ENCODE assay signal across 8 cellular contexts in genomic region chr12:30695327-30696102, GRCh38. TPM values are rescaled to one million over a fixed set of nuclear protein-coding genes. Genes with fewer than 3 reads are reported as not detected.
DNase-seq lines count a peak whose midpoint lies in the region; ATAC-seq and TF ChIP-seq lines count a peak whose summit lies in the region.

Gene IPO8 (minus strand): TSS chr12:30695869. CDS start chr12:30695647, 222 bp downstream.

- peak within 1 kb of the TSS; percentile 14 for H3K27ac ChIP-seq in caudate nucleus (ENCODE audit: low read depth, low read length)

- TF ChIP-seq CTCF in AG09319 (IDR thresholded peaks at IDR 0.05; ENCODE audit: low read depth, low read length) (peak; percentile 28), activated B cell treated with CpG ODN at 0.5 μM for 24 hours (IDR thresholded peaks at IDR 0.05) (no peak)

- in situ Hi-C loops in GM18951 (cut with MboI; ENCODE audit: low sequenced_read_pairs, unreplicated experiment) = no loop called here

- DNase-seq in AG09319 (ENCODE audit: extremely low read depth, low read depth) (peak; percentile 72), NCI-H226 (peak; percentile 92), activated B cell treated with CpG ODN at 0.5 μM for 24 hours (peak; percentile 73), caudate nucleus (lab: John Stamatoyannopoulos, UW) (peak; percentile 21 to 95 (median 86)), immature natural killer cell (peak; percentile 84 to 85 (median 85))
- peak; percentile 74 to 78 for DNase-seq in stimulated activated CD4-positive, alpha-beta T cell treated with anti-CD3 and anti-CD28 coated beads, Interleukin-12 subunit alpha, Interleukin-12 subunit beta, amount 100 ng/mL, for 24 hours (ENCODE audit: low read depth in 2 of 2)

- peaks cover 38% of the 10 kb centered on the region for H3K4me1 Mint-ChIP-seq in activated B cell treated with CpG ODN at 0.5 μM for 24 hours
- H3K4me1 Mint-ChIP-seq in immature natural killer cell = peaks cover 40 to 54% of the 10 kb centered on the region in 2 donors

- peak within 1 kb of the TSS; percentile 98 for H3K4me3 Mint-ChIP-seq in activated B cell treated with CpG ODN at 0.5 μM for 24 hours
- peak within 1 kb of the TSS; percentile 94 to 99 (median 96) for H3K4me3 Mint-ChIP-seq in immature natural killer cell

- H3K27ac Mint-ChIP-seq in activated B cell treated with CpG ODN at 0.5 μM for 24 hours = peak within 1 kb of the TSS; percentile 91
- peak within 1 kb of the TSS; percentile 88 to 97 (median 93) for H3K27ac Mint-ChIP-seq in immature natural killer cell

- no peaks in the 10 kb centered on the region for H3K9me3 Mint-ChIP-seq in activated B cell treated with CpG ODN at 0.5 μM for 24 hours
- H3K9me3 Mint-ChIP-seq in immature natural killer cell = no peaks in the 10 kb centered on the region

- peaks cover 11% of the 10 kb centered on the region for H3K36me3 Mint-ChIP-seq in activated B cell treated with CpG ODN at 0.5 μM for 24 hours (ENCODE audit: low read depth)
- H3K36me3 Mint-ChIP-seq in immature natural killer cell = no peaks in the 10 kb centered on the region

- POLR2A ChIA-PET in activated B cell treated with CpG ODN at 0.5 μM for 24 hours (lab: Charles Lee) = interaction anchor here (0.6 to 2.3 kb wide), 7 partner anchors 25 to 1314 kb away, joined by 3 to 31 read pairs (median 7); partner anchors contain the start of genes CAPRIN2 and ERGIC2

- intact Hi-C loops in activated B cell treated with CpG ODN at 0.5 μM for 24 hours (cut with micrococcal nuclease) = loop anchor here (1.0 to 5.0 kb wide), 4 partner anchors 60 to 1314 kb away; partner anchors contain the start of genes DDX11 and ERGIC2

- CTCF ChIA-PET in activated B cell treated with CpG ODN at 0.5 μM for 24 hours (lab: Charles Lee) = interaction anchor here (2.4 kb wide), 1 partner anchor 59 kb away, joined by 15 read pairs; the partner anchor contains the start of gene CAPRIN2

- H3K27me3 Mint-ChIP-seq in activated B cell treated with CpG ODN at 0.5 μM for 24 hours (no peaks in the 10 kb centered on the region), immature natural killer cell (ENCODE audit: low read depth in 3 of 3) (peaks cover 2 to 11% (median 3%) of the 10 kb centered on the region in 3 donors)

- peak; percentile 79 for ATAC-seq in HG03196 (IDR thresholded peaks at IDR 0.05; ENCODE audit: unreplicated experiment)
- peak; percentile 90 for ATAC-seq in activated B cell treated with CpG ODN at 0.5 μM for 24 hours (ENCODE audit: low read depth)

- TF ChIP-seq POLR2A in GM18951 (IDR thresholded peaks at IDR 0.05; ENCODE audit: extremely low read depth, insufficient read depth, insufficient read length) = peak; percentile 57

RNA-seq across cellular contexts. Expression of gene IPO8, which starts in this region (rescaled TPM):
- 52.0 and 55.4 TPM in 2 replicates for total RNA-seq in activated B cell treated with CpG ODN at 0.5 μM for 24 hours
- polyA plus RNA-seq in immature natural killer cell = 10 to 100 TPM in 2 of 3 donors, 1 to 10 TPM in 1; 7.2 to 18.4 (median 11.1) TPM

Comparison
In these comparisons a context has a peak if more than half of its experiments do, and no peak if none do; other contexts are left out.
1. Peak in every context shown above with its lines: DNase-seq, ATAC-seq and H3K27ac ChIP-seq.